Comparison of ENCODE assay signal across 8 cellular contexts in the genomic region with DNA sequence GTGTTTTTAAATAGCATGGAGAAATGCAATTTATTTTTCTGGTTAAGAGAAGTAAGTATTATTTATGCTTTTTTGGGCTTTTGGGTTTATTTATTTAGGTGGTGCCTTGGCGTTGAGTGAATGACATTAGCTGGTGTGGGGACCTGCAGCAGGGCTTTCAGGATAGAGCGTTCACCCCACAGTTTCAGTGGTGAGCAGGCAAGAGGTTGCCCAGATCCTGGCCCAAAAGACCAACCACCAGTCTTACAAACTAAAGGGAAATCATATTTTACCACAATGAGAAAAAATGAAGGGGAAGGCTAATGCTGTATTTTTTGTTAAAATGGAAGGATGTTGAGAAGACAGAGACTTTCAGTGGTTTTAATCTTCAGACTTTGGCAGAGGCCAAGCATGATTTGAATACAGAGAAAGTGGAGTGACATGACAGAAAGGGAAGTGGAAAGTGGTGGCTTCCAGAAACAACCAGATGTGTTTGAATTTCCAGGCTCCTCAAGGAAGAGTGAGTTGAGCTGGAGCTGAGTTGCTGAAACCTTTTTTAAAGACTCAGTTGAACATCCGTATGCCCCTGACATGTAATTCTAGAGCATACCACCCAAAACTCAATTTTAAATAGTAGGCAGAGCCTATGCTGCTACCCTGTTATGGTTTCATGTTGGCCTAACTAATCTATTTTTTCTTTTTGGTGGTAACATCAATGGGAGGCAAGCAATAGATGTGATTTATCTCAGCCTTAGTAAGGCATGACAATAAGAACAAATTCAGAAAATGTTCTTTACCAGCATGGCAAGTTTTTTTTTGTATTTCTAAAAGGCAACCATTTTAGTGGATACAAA.
DNase-seq lines count a peak whose midpoint lies in the region; ATAC-seq and TF ChIP-seq lines count a peak whose summit lies in the region.

No MANE protein-coding gene starts in this region.

- DNase-seq in GM13977 (ENCODE audit: low spot score) (peak; percentile 47), NCI-H345 (lab: John Stamatoyannopoulos, UW) (no peak), posterior vena cava (ENCODE audit: low spot score) (no peak)
- DNase-seq in stimulated activated CD4-positive, alpha-beta T cell treated with anti-CD3 and anti-CD28 coated beads, Interleukin-15, amount 100 ng/mL, for 24 hours = no peak
- no peak for DNase-seq in stimulated activated naive CD4-positive, alpha-beta T cell (lab: John Stamatoyannopoulos, UW)

- H3K27ac ChIP-seq in mesodermal cell (ENCODE audit: low read depth, low read length, severe bottlenecking) = peak overlapping the region; percentile 67

- WGBS in mesodermal cell (ENCODE audit: insufficient coverage in 2 of 2), 2 experiments = 100% methylated on average over 2 to 3 of the region's 3 CpGs

- no peaks in the 10 kb centered on the region for H3K9me3 ChIP-seq in mesodermal cell (ENCODE audit: control insufficient read depth, low read length)

- ATAC-seq in GM21515 (IDR thresholded peaks at IDR 0.05; ENCODE audit: unreplicated experiment) (peak; percentile 74), HG03565 (IDR thresholded peaks at IDR 0.05; ENCODE audit: unreplicated experiment) (peak; percentile 78)

- H3K4me3 ChIP-seq in mesodermal cell (ENCODE audit: extremely low read depth, insufficient read depth, low read length, poor library complexity, severe bottlenecking) = no peak overlapping the region

- intact Hi-C loops in posterior vena cava (cut with DNase I) = no loop called here

- peaks cover 18% of the 10 kb centered on the region for H3K36me3 ChIP-seq in mesodermal cell (ENCODE audit: control insufficient read depth, insufficient read depth, low read length)

- in situ Hi-C loops in GM13977 (cut with MboI; ENCODE audit: low pct_unique_long_range_greater_than_20kb, low sequenced_read_pairs, unreplicated experiment) = no loop called here

- H3K4me1 ChIP-seq in mesodermal cell (ENCODE audit: control insufficient read depth, insufficient read depth, low read length, poor library complexity, severe bottlenecking) = peaks cover 42% of the 10 kb centered on the region

- no peak for TF ChIP-seq CTCF in GM13977 (IDR thresholded peaks at IDR 0.05; ENCODE audit: extremely low read depth, insufficient read depth, missing control alignments)
